In the genomic region with DNA sequence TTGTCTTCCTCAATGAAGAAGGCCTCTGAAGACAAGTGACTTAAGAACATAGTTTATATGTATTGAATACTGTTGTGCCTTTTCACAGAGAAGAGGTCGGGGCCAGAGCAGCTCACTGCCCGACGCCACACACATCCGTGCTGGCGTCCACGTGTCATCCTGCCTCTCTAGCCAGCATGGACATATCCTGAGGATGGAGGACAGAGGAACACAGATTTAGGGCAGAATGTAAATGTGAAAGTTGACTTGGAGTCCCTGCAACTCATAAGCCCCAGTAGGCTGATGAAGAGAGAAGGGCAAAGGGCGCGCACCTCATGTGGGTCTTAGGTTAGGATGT, we compare ENCODE assay signal across 1 cellular context.
TF ChIP-seq lines count a peak whose summit lies in the region.

No MANE protein-coding gene starts in this region.

TF ChIP-seq in A549, 52 proteins besides CTCF, POLR2A, EP300 and RAD21 (continued from another document):
- TF ChIP-seq, protein P1, sequence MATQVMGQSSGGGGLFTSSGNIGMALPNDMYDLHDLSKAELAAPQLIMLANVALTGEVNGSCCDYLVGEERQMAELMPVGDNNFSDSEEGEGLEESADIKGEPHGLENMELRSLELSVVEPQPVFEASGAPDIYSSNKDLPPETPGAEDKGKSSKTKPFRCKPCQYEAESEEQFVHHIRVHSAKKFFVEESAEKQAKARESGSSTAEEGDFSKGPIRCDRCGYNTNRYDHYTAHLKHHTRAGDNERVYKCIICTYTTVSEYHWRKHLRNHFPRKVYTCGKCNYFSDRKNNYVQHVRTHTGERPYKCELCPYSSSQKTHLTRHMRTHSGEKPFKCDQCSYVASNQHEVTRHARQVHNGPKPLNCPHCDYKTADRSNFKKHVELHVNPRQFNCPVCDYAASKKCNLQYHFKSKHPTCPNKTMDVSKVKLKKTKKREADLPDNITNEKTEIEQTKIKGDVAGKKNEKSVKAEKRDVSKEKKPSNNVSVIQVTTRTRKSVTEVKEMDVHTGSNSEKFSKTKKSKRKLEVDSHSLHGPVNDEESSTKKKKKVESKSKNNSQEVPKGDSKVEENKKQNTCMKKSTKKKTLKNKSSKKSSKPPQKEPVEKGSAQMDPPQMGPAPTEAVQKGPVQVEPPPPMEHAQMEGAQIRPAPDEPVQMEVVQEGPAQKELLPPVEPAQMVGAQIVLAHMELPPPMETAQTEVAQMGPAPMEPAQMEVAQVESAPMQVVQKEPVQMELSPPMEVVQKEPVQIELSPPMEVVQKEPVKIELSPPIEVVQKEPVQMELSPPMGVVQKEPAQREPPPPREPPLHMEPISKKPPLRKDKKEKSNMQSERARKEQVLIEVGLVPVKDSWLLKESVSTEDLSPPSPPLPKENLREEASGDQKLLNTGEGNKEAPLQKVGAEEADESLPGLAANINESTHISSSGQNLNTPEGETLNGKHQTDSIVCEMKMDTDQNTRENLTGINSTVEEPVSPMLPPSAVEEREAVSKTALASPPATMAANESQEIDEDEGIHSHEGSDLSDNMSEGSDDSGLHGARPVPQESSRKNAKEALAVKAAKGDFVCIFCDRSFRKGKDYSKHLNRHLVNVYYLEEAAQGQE (IDR thresholded peaks at IDR 0.05): no peak
- TF ChIP-seq HOXA7 (CRISPR knock-in tag; IDR thresholded peaks at IDR 0.05): no peak
- no peak for TF ChIP-seq POLR2AphosphoS2 (conservative IDR thresholded peaks at IDR 0.05; ENCODE audit: low read length)
- no peak for TF ChIP-seq NPAS2 (CRISPR knock-in tag; IDR thresholded peaks at IDR 0.05; ENCODE audit: borderline replicate concordance)
- TF ChIP-seq ZNF302 (CRISPR knock-in tag; IDR thresholded peaks at IDR 0.05): no peak
- TF ChIP-seq, protein P2, sequence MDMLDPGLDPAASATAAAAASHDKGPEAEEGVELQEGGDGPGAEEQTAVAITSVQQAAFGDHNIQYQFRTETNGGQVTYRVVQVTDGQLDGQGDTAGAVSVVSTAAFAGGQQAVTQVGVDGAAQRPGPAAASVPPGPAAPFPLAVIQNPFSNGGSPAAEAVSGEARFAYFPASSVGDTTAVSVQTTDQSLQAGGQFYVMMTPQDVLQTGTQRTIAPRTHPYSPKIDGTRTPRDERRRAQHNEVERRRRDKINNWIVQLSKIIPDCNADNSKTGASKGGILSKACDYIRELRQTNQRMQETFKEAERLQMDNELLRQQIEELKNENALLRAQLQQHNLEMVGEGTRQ (IDR thresholded peaks at IDR 0.05): no peak
- TF ChIP-seq CHD4 (IDR thresholded peaks at IDR 0.05; ENCODE audit: borderline replicate concordance): no peak
- TF ChIP-seq, protein P3, sequence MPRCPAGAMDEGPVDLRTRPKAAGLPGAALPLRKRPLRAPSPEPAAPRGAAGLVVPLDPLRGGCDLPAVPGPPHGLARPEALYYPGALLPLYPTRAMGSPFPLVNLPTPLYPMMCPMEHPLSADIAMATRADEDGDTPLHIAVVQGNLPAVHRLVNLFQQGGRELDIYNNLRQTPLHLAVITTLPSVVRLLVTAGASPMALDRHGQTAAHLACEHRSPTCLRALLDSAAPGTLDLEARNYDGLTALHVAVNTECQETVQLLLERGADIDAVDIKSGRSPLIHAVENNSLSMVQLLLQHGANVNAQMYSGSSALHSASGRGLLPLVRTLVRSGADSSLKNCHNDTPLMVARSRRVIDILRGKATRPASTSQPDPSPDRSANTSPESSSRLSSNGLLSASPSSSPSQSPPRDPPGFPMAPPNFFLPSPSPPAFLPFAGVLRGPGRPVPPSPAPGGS (IDR thresholded peaks at IDR 0.05): no peak
- TF ChIP-seq FOXS1 (CRISPR knock-in tag; IDR thresholded peaks at IDR 0.05): no peak
- TF ChIP-seq PHF8 (IDR thresholded peaks at IDR 0.05; ENCODE audit: borderline replicate concordance, low read depth): no peak
- TF ChIP-seq HOXB13 (CRISPR knock-in tag; IDR thresholded peaks at IDR 0.05; ENCODE audit: low read depth): no peak
- TF ChIP-seq, protein P4, sequence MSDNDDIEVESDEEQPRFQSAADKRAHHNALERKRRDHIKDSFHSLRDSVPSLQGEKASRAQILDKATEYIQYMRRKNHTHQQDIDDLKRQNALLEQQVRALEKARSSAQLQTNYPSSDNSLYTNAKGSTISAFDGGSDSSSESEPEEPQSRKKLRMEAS (IDR thresholded peaks at IDR 0.05): no peak
- TF ChIP-seq BHLHE40 (IDR thresholded peaks at IDR 0.05; ENCODE audit: low read depth, low read length): no peak
- TF ChIP-seq CEBPB (IDR thresholded peaks at IDR 0.05): no peak
- no peak for TF ChIP-seq ESRRA (IDR thresholded peaks at IDR 0.05; ENCODE audit: borderline replicate concordance, low read length)
- TF ChIP-seq, protein P5, sequence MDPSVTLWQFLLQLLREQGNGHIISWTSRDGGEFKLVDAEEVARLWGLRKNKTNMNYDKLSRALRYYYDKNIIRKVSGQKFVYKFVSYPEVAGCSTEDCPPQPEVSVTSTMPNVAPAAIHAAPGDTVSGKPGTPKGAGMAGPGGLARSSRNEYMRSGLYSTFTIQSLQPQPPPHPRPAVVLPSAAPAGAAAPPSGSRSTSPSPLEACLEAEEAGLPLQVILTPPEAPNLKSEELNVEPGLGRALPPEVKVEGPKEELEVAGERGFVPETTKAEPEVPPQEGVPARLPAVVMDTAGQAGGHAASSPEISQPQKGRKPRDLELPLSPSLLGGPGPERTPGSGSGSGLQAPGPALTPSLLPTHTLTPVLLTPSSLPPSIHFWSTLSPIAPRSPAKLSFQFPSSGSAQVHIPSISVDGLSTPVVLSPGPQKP (IDR thresholded peaks at IDR 0.05; ENCODE audit: low read depth, low read length): no peak
- no peak for TF ChIP-seq CBX2 (IDR thresholded peaks at IDR 0.05; ENCODE audit: borderline replicate concordance, low read depth)
- no peak for TF ChIP-seq ZC3H11A (IDR thresholded peaks at IDR 0.05)
- TF ChIP-seq MAFK (IDR thresholded peaks at IDR 0.05; ENCODE audit: partially characterized antibody): no peak
